13 cellular contexts compared by ENCODE assay signal in the genomic region with DNA sequence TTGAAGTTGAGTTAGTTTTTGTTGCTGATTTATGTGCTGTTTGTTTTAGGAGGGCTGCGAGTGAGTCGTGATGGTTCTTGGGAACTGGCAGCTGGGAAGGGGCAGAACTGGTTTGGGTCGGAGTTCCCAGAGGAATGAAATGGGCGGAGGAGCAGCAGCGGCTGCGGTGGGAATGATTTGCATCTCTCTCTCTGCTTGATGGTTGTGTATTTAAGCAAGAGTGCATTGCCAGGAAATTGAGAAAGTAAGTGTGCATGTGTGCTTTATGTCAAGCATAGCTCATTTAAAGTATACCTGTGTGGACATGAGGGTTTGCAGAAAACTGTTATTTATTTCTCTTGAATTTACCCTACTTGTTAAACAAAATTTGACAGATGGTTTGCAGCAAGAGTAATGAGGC.
DNase-seq lines count a peak whose midpoint lies in the region; ATAC-seq and TF ChIP-seq lines count a peak whose summit lies in the region.
"Had no signal": no experiment of that assay in that cellular context is flagged by ENCODE, and none has a peak within 500 bp of the region (broad histone marks: within the 10 kb centered on the region; RNA-seq: fewer than 3 reads in every experiment).

No MANE protein-coding gene starts in this region.

- H4K20me1 ChIP-seq in SK-N-SH (ENCODE audit: insufficient read depth): no peaks in the 10 kb centered on the region

- no peak overlapping the region for H2AFZ ChIP-seq in SK-N-SH (ENCODE audit: low read depth)

- H3K27ac ChIP-seq in ascending aorta (peak overlapping the region; percentile 7 to 27), left lung (no peak overlapping the region), upper lobe of right lung (no peak overlapping the region), SK-N-SH (ENCODE audit: low read depth in 2 of 2, low read length in 1 of 2) (no peak overlapping the region)

- no peak overlapping the region for H3K9ac ChIP-seq in SK-N-SH

- H3F3A ChIP-seq in SK-N-SH (replicated peaks; ENCODE audit: insufficient read depth): peaks cover 19% of the 10 kb centered on the region

- TF ChIP-seq EP300 in SK-N-SH (IDR thresholded peaks at IDR 0.05; ENCODE audit: borderline replicate concordance in 1 of 2, low read depth in 1 of 2, low read length in 1 of 2): no peak

- no peak overlapping the region for H3K4me2 ChIP-seq in SK-N-SH

- no peaks in the 10 kb centered on the region for H3K79me2 ChIP-seq in SK-N-SH (ENCODE audit: insufficient read depth)

- ATAC-seq in left lung (peak; percentile 85), upper lobe of right lung (peak; percentile 78)
- ATAC-seq: SK-N-SH treated with all-trans-retinoic acid at 6 μM for 48 hours had no signal

- DNase-seq in NCI-H2227 (lab: John Stamatoyannopoulos, UW; ENCODE audit: unreplicated experiment) (peak; percentile 3), NCI-H2227 treated with DMSO at 0.1 percent for 48 hours (lab: John Stamatoyannopoulos, UW) (no peak), ascending aorta (ENCODE audit: low spot score in 2 of 2) (no peak), left lung (peak in 1 of 2 donors; percentile 46), upper lobe of right lung (no peak), SK-N-SH (no peak), anterior cingulate cortex (lab: John Stamatoyannopoulos, UW) (no peak)
- DNase-seq in stimulated activated CD4-positive, alpha-beta T cell treated with anti-CD3 and anti-CD28 coated beads, Interleukin-2, amount 100 ng/mL, for 24 hours: no peak
- DNase-seq: ACHN; activated CD4-positive, alpha-beta T cell treated with anti-CD3 and anti-CD28 coated beads for 4 hours; cerebellar nuclear complex; Kasumi-1 had no signal

- peak overlapping the region in 1 of 2 donors; percentile 28 for H3K4me3 ChIP-seq in ascending aorta
- no peak overlapping the region for H3K4me3 ChIP-seq in left lung
- H3K4me3 ChIP-seq in upper lobe of right lung: no peak overlapping the region
- H3K4me3 ChIP-seq in SK-N-SH (ENCODE audit: low read depth in 2 of 2, low read length in 1 of 2): no peak overlapping the region

- TF ChIP-seq CTCF in ascending aorta (IDR thresholded peaks at IDR 0.05) (no peak), left lung (IDR thresholded peaks at IDR 0.05) (no peak), upper lobe of right lung (IDR thresholded peaks at IDR 0.05) (no peak), SK-N-SH (IDR thresholded peaks at IDR 0.05) (no peak)

- H3K36me3 ChIP-seq in ascending aorta: no peaks in the 10 kb centered on the region
- H3K36me3 ChIP-seq in left lung: no peaks in the 10 kb centered on the region
- no peaks in the 10 kb centered on the region for H3K36me3 ChIP-seq in upper lobe of right lung
- H3K36me3 ChIP-seq in SK-N-SH (replicated peaks in 1 of 2; ENCODE audit: control insufficient read depth in 1 of 2, insufficient read depth in 2 of 2, low read length in 1 of 2): no peaks in the 10 kb centered on the region

- POLR2A ChIA-PET in SK-N-SH (lab: Yijun Ruan, JAX): no interaction called here

- H3K9me3 ChIP-seq in ascending aorta (no peaks in the 10 kb centered on the region), left lung (no peaks in the 10 kb centered on the region), upper lobe of right lung (no peaks in the 10 kb centered on the region), SK-N-SH (no peaks in the 10 kb centered on the region)

- WGBS in SK-N-SH (ENCODE audit: low lambda C conversion rate): 89% methylated on average over 6 of the region's 6 CpGs

- no peak for TF ChIP-seq RAD21 in SK-N-SH (IDR thresholded peaks at IDR 0.05; ENCODE audit: low read length)

- H3K4me1 ChIP-seq in ascending aorta: peaks cover 10 to 26% of the 10 kb centered on the region in 2 donors
- H3K4me1 ChIP-seq in left lung: peaks cover 11 to 45% of the 10 kb centered on the region in 2 donors
- H3K4me1 ChIP-seq in upper lobe of right lung: peaks cover 25% of the 10 kb centered on the region
- H3K4me1 ChIP-seq in SK-N-SH (ENCODE audit: control insufficient read depth in 1 of 2, insufficient read depth in 2 of 2, low read depth in 1 of 2, low read length in 1 of 2): peaks cover 7 to 17% of the 10 kb centered on the region in 2 experiments; a peak in 2 of 4 replicates

- no peaks in the 10 kb centered on the region for H3K27me3 ChIP-seq in ascending aorta
- no peaks in the 10 kb centered on the region for H3K27me3 ChIP-seq in left lung
- H3K27me3 ChIP-seq in upper lobe of right lung: no peaks in the 10 kb centered on the region
- no peaks in the 10 kb centered on the region for H3K27me3 ChIP-seq in SK-N-SH (ENCODE audit: insufficient read depth)

- no peaks in the 10 kb centered on the region for H3K9me2 ChIP-seq in SK-N-SH

- CTCF ChIA-PET in SK-N-SH (lab: Yijun Ruan, JAX): interaction anchor here (1.5 kb wide), 1 partner anchor 26 kb away, joined by 4 read pairs; no protein-coding TSS in a partner anchor

- intact Hi-C loops in ascending aorta (cut with DNase I): no loop called here
- intact Hi-C loops in left lung (cut with DNase I): no loop called here
- intact Hi-C loops in upper lobe of right lung (cut with DNase I): no loop called here

TF ChIP-seq in SK-N-SH, 30 proteins besides CTCF, POLR2A, EP300 and RAD21:
- TF ChIP-seq NFIC (IDR thresholded peaks at IDR 0.05; ENCODE audit: borderline replicate concordance) (no peak), CHD2 (IDR thresholded peaks at IDR 0.05; ENCODE audit: low read length, partially characterized antibody) (no peak), FOSL2 (IDR thresholded peaks at IDR 0.05; ENCODE audit: borderline replicate concordance, low read depth) (no peak), ELF1 (IDR thresholded peaks at IDR 0.05) (no peak), FOXJ3 (CRISPR knock-in tag; IDR thresholded peaks at IDR 0.05) (no peak), YY1 (IDR thresholded peaks at IDR 0.05; ENCODE audit: low read depth) (no peak), NRF1 (IDR thresholded peaks at IDR 0.05; ENCODE audit: low read depth, low read length) (no peak), EZH2phosphoT487 (IDR thresholded peaks at IDR 0.05; ENCODE audit: borderline replicate concordance, low read depth) (no peak), POLR2AphosphoS5 (IDR thresholded peaks at IDR 0.05; ENCODE audit: low read depth, low read length) (no peak), GATA2 (CRISPR knock-in tag; IDR thresholded peaks at IDR 0.05) (no peak)
- TF ChIP-seq, protein P1, sequence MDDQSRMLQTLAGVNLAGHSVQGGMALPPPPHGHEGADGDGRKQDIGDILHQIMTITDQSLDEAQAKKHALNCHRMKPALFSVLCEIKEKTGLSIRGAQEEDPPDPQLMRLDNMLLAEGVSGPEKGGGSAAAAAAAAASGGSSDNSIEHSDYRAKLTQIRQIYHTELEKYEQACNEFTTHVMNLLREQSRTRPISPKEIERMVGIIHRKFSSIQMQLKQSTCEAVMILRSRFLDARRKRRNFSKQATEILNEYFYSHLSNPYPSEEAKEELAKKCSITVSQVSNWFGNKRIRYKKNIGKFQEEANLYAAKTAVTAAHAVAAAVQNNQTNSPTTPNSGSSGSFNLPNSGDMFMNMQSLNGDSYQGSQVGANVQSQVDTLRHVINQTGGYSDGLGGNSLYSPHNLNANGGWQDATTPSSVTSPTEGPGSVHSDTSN (IDR thresholded peaks at IDR 0.05): no peak

Comparison
In these comparisons a context has a peak if more than half of its experiments do, and no peak if none do; other contexts are left out.
1. H3K27ac ChIP-seq: peak in ascending aorta (2 of 2); none in left lung (0 of 2), upper lobe of right lung (single experiment) and SK-N-SH (0 of 2).